1 cellular context compared by ENCODE assay signal in the genomic region with DNA sequence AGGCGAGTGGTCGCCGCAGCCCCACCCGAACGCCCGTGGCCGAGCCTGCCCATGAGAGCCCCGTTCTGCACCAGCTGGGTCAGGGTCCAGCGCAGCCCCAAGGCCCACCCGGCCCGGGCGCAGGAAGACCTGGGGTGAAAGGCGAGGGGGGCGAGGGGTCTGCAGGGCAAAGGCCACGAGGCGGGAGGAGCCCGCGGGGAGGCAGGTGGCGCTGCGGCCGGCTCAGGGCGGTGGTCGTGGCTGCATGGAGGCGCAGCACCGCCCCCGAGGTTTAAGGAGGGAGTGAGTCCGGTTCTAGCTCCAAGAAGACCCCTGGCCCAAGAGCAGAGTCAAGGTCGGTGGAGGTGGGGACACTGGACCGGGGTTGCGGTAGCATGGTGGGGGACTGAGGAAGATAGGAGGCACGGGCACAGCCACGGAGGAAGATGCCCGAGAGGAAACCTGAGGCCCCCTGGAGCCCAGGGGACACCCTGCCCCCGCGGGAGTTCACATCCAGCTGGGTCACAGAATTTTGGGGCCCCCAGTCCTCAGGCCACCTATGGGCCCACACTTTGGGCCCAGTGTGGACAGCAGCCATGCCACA.
TF ChIP-seq lines count a peak whose summit lies in the region.

No MANE protein-coding gene starts in this region.

TF ChIP-seq in GM23338, 12 proteins besides CTCF, POLR2A, EP300 and RAD21 (continued from another document):
- TF ChIP-seq POLR2AphosphoS5 (IDR thresholded peaks at IDR 0.05; ENCODE audit: low read depth) = no peak; the same call in 1 of the 2 replicates
- TF ChIP-seq CREB1 (CRISPR knock-in tag; IDR thresholded peaks at IDR 0.05; ENCODE audit: low read depth) = no peak
- TF ChIP-seq ZNF114 (CRISPR knock-in tag; IDR thresholded peaks at IDR 0.05) = no peak
- no peak for TF ChIP-seq EZH2 (IDR thresholded peaks at IDR 0.05; ENCODE audit: low read depth, unreplicated experiment)
